Comparison of ENCODE assay signal across 10 cellular contexts in the genomic region with DNA sequence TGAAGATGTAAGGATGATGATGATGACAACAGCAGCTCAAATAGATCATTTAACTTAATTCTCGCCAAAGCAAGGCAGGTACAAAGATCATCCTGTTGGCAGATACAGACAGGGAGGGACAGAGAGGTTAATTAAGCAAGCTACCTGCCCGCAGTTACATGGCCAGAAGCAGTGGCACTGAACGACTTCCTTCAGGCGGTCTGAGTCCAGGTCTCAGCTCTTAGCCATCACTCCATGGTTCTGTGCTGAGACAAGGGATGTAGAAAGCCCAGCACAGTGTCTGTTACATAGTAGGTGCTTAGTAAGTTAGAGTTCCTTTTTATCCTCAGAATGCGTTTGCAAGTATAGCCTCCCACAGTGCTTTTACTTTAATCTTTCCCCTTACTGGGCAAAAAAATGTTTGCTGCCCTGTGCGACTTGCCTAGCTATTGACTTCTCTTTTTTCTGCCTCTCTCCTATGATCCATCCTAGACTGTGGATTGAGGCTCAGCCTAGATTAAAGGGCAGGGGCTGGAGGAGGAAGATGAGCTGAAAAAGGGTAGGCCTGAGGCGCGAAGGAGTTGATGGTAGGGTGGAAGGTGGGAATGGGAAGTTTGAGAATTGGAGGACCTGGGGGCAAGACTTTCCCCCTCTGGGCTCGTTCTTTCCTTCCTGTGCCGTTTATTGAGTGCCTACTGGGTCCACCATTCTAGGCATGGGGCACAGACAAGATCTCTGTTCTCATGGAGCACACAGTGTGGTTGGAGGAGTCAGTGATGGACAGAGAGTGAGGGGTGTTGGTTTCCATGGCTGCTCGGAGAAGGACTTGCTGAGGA.
DNase-seq lines count a peak whose midpoint lies in the region; ATAC-seq, FAIRE-seq and TF ChIP-seq lines count a peak whose summit lies in the region.
"Had no signal": no experiment of that assay in that cellular context is flagged by ENCODE, and none has a peak within 500 bp of the region (broad histone marks: within the 10 kb centered on the region; RNA-seq: fewer than 3 reads in every experiment).

No MANE protein-coding gene starts in this region.

- no peaks in the 10 kb centered on the region for H3K79me2 ChIP-seq in HepG2 (ENCODE audit: insufficient read depth, low read length)

- in situ Hi-C loops in HepG2 (cut with HindIII; ENCODE audit: extremely low pct_ligation_motif_present, low pct_unique_long_range_greater_than_20kb) = no loop called here

- no TSS peak for BruUV-seq in HepG2 (replicated peaks; lab: Mats Ljungman, UMichigan)

- 66% methylated on average over 11 of the region's 11 CpGs for WGBS in liver
- WGBS in HepG2 (ENCODE audit: low lambda C conversion rate) = 49% methylated on average over 11 of the region's 11 CpGs

- H3K27me3 ChIP-seq in liver (ENCODE audit: control insufficient read depth in 4 of 4, insufficient read depth in 4 of 4, low read length in 3 of 4) = no peaks in the 10 kb centered on the region
- no peaks in the 10 kb centered on the region for H3K27me3 ChIP-seq in HepG2 (ENCODE audit: control insufficient read depth in 1 of 2, insufficient read depth in 2 of 2, low read length in 2 of 2)
- H3K27me3 ChIP-seq: foreskin keratinocyte had no signal

- H3K4me2 ChIP-seq in HepG2 (ENCODE audit: low read depth, low read length) = no peak overlapping the region

- ATAC-seq in HepG2 (no peak), HG03469 (IDR thresholded peaks at IDR 0.05; ENCODE audit: unreplicated experiment) (no peak)
- ATAC-seq in activated CD8-positive, alpha-beta T cell treated with anti-CD3 and anti-CD28 coated beads for 36 hours = no peak

- TF ChIP-seq RAD21 in liver (IDR thresholded peaks at IDR 0.05) = no peak
- TF ChIP-seq RAD21 in HepG2 (CRISPR knock-in tag; IDR thresholded peaks at IDR 0.05) = no peak

- H3K36me3 Mint-ChIP-seq in activated CD8-positive, alpha-beta T cell treated with anti-CD3 and anti-CD28 coated beads for 36 hours (ENCODE audit: low read depth) = peaks cover 5% of the 10 kb centered on the region
- H3K36me3 Mint-ChIP-seq in mesothelial cell of epicardium = no peaks in the 10 kb centered on the region

- DNase-seq in HepG2 (ENCODE audit: low spot score) (no peak), mesothelial cell of epicardium (ENCODE audit: low spot score in 2 of 2, unreplicated experiment in 2 of 2) (no peak), DMS53 (lab: John Stamatoyannopoulos, UW) (no peak), DMS79 (lab: John Stamatoyannopoulos, UW) (no peak), UCSD-AML1 (lab: John Stamatoyannopoulos, UW; ENCODE audit: unreplicated experiment) (no peak)
- no peak for DNase-seq in activated CD8-positive, alpha-beta T cell treated with anti-CD3 and anti-CD28 coated beads for 36 hours
- DNase-seq: left cardiac atrium had no signal

- TF ChIP-seq CTCF in liver (IDR thresholded peaks at IDR 0.05; ENCODE audit: low read depth, low read length, missing input control) (no peak), HepG2 (CRISPR knock-in tag; IDR thresholded peaks at IDR 0.05) (no peak), mesothelial cell of epicardium (IDR thresholded peaks at IDR 0.05; ENCODE audit: unreplicated experiment) (no peak)
- TF ChIP-seq CTCF in activated CD8-positive, alpha-beta T cell treated with anti-CD3 and anti-CD28 coated beads for 36 hours (IDR thresholded peaks at IDR 0.05) = no peak

- no peak for TF ChIP-seq EP300 in HepG2 (IDR thresholded peaks at IDR 0.05; ENCODE audit: low read depth in 2 of 2, low read length in 2 of 2)
- no peak for TF ChIP-seq EP300 in HepG2 (CRISPR knock-in tag; IDR thresholded peaks at IDR 0.05; ENCODE audit: borderline replicate concordance)

- H3K9ac ChIP-seq in liver (ENCODE audit: low read depth in 1 of 2, low read length in 2 of 2) = peak overlapping the region in 1 of 2 donors; percentile 43
- no peak overlapping the region for H3K9ac ChIP-seq in HepG2 (ENCODE audit: insufficient read depth, low read depth, low read length)

- no peak overlapping the region for H2AFZ ChIP-seq in HepG2 (ENCODE audit: low read length)

- peak overlapping the region in 1 of 2 donors; percentile 46 for H3K27ac ChIP-seq in liver (ENCODE audit: low read depth in 1 of 2, low read length in 2 of 2)
- H3K27ac ChIP-seq in HepG2 (ENCODE audit: extremely low read length, insufficient read depth, low read length) = no peak overlapping the region
- H3K27ac ChIP-seq: foreskin keratinocyte had no signal

- peaks cover 49% of the 10 kb centered on the region for H3K4me1 Mint-ChIP-seq in activated CD8-positive, alpha-beta T cell treated with anti-CD3 and anti-CD28 coated beads for 36 hours (ENCODE audit: low read depth)
- peaks cover 22% of the 10 kb centered on the region for H3K4me1 Mint-ChIP-seq in mesothelial cell of epicardium

- no peak for FAIRE-seq in HepG2 (lab: Jason Lieb, UNC)

- no peaks in the 10 kb centered on the region for H3K9me3 ChIP-seq in liver (ENCODE audit: control insufficient read depth in 4 of 4, low read length in 3 of 4)
- H3K9me3 ChIP-seq in HepG2 (ENCODE audit: low read length) = no peaks in the 10 kb centered on the region

- POLR2A ChIA-PET in HepG2 (lab: Yijun Ruan, JAX) = interaction anchor here (1.0 kb wide), 1 partner anchor 110 kb away, joined by 3 read pairs; no protein-coding TSS in a partner anchor
- POLR2A ChIA-PET in activated CD8-positive, alpha-beta T cell treated with anti-CD3 and anti-CD28 coated beads for 36 hours (lab: Charles Lee) = interaction anchor here (0.9 to 3.2 kb wide), 8 partner anchors 11 to 174 kb away, joined by 3 to 13 read pairs (median 5); no protein-coding TSS in a partner anchor

- CTCF ChIA-PET in HepG2 (lab: Yijun Ruan, JAX; ENCODE audit: low intra/inter-chr PET ratio, low total read pairs) = interaction anchor here (1.7 to 2.8 kb wide), 2 partner anchors 144 to 174 kb away, joined by 8 to 57 read pairs; no protein-coding TSS in a partner anchor
- CTCF ChIA-PET in activated CD8-positive, alpha-beta T cell treated with anti-CD3 and anti-CD28 coated beads for 36 hours (lab: Charles Lee) = interaction anchor here (0.6 to 12.6 kb wide), 45 partner anchors 9 to 260 kb away, joined by 3 to 161 read pairs (median 4); a partner anchor contains a TSS

- no peak for TF ChIP-seq POLR2A in HepG2 (IDR thresholded peaks at IDR 0.05; ENCODE audit: insufficient read depth in 1 of 2, low read depth in 2 of 2, low read length in 2 of 2)

- H3K27ac Mint-ChIP-seq in activated CD8-positive, alpha-beta T cell treated with anti-CD3 and anti-CD28 coated beads for 36 hours = peak overlapping the region; percentile 95
- peak overlapping the region; percentile 2 for H3K27ac Mint-ChIP-seq in mesothelial cell of epicardium

- intact Hi-C loops in HepG2 (cut with micrococcal nuclease; ENCODE audit: unreplicated experiment) = loop anchor here (5.0 kb wide), 1 partner anchor 126 kb away; a partner anchor contains a TSS
- intact Hi-C loops in activated CD8-positive, alpha-beta T cell treated with anti-CD3 and anti-CD28 coated beads for 36 hours (cut with micrococcal nuclease) = loop anchor here (1.0 kb wide), 1 partner anchor 102 kb away; no protein-coding TSS in a partner anchor

- H3K4me1 ChIP-seq in liver (ENCODE audit: control insufficient read depth in 4 of 4, insufficient read depth in 4 of 4, low read length in 3 of 4) (peaks cover 6 to 60% (median 52%) of the 10 kb centered on the region in 4 donors), HepG2 (ENCODE audit: insufficient read depth, low read length) (peaks cover 24% of the 10 kb centered on the region)
- H3K4me1 ChIP-seq: foreskin keratinocyte had no signal

- H3K36me3 ChIP-seq in liver (ENCODE audit: control insufficient read depth in 4 of 4, insufficient read depth in 3 of 4, low read depth in 1 of 4, low read length in 3 of 4) (peaks cover 0 to 2% (median 0%) of the 10 kb centered on the region in 4 donors), HepG2 (replicated peaks in 1 of 2; ENCODE audit: control insufficient read depth in 1 of 2, insufficient read depth in 2 of 2, low read length in 2 of 2) (no peaks in the 10 kb centered on the region)

- H3K4me3 ChIP-seq in liver (ENCODE audit: low read depth in 1 of 3, low read length in 3 of 3) = no peak overlapping the region
- no peak overlapping the region for H3K4me3 ChIP-seq in HepG2 (replicated peaks in 1 of 3; ENCODE audit: insufficient read depth in 1 of 3, low read depth in 2 of 3, low read length in 3 of 3)

- H3K27me3 Mint-ChIP-seq in activated CD8-positive, alpha-beta T cell treated with anti-CD3 and anti-CD28 coated beads for 36 hours = no peaks in the 10 kb centered on the region
- peaks cover 16% of the 10 kb centered on the region for H3K27me3 Mint-ChIP-seq in mesothelial cell of epicardium (ENCODE audit: low read depth)

- no peaks in the 10 kb centered on the region for H3K9me3 Mint-ChIP-seq in activated CD8-positive, alpha-beta T cell treated with anti-CD3 and anti-CD28 coated beads for 36 hours
- no peaks in the 10 kb centered on the region for H3K9me3 Mint-ChIP-seq in mesothelial cell of epicardium

- H4K20me1 ChIP-seq in HepG2 (ENCODE audit: insufficient read depth, low read length) = no peaks in the 10 kb centered on the region

- no peak overlapping the region for H3K4me3 Mint-ChIP-seq in activated CD8-positive, alpha-beta T cell treated with anti-CD3 and anti-CD28 coated beads for 36 hours
- H3K4me3 Mint-ChIP-seq in mesothelial cell of epicardium = no peak overlapping the region

TF ChIP-seq in liver, 16 proteins besides CTCF, POLR2A, EP300 and RAD21:
- TF ChIP-seq RXRA (IDR thresholded peaks at IDR 0.05) (peak in 1 of 2 donors; percentile 20), HNF4A (conservative IDR thresholded peaks at IDR 0.05) (peak; percentile 13 to 34), YY1 (IDR thresholded peaks at IDR 0.05) (no peak)

TF ChIP-seq in HepG2, 621 proteins besides CTCF, POLR2A, EP300 and RAD21:
- 0 out of 4 replicates have a peak, but pooled peaks of 1 of the 2 experiments have one; percentile 10 for TF ChIP-seq MAFK (conservative IDR thresholded peaks at IDR 0.05 in 1 of 2, IDR thresholded peaks at IDR 0.05 in 1 of 2; ENCODE audit: low read length in 2 of 2)
- TF ChIP-seq, protein P1, sequence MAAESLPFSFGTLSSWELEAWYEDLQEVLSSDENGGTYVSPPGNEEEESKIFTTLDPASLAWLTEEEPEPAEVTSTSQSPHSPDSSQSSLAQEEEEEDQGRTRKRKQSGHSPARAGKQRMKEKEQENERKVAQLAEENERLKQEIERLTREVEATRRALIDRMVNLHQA (CRISPR knock-in tag; IDR thresholded peaks at IDR 0.05) = no peak
